Comparison of ENCODE assay signal across 8 cellular contexts in genomic region chr4:86359944-86360478, GRCh38. TPM values are rescaled to one million over a fixed set of nuclear protein-coding genes. Genes with fewer than 3 reads are reported as not detected.
DNase-seq lines count a peak whose midpoint lies in the region; ATAC-seq and TF ChIP-seq lines count a peak whose summit lies in the region.

TSS of gene MAPK10 (minus strand) at chr4:86360053.

- no peaks in the 10 kb centered on the region for H3K36me3 ChIP-seq in muscle layer of duodenum (ENCODE audit: control insufficient read depth in 1 of 2, insufficient read depth in 2 of 2, low read length in 2 of 2)

- peak within 1 kb of the TSS; percentile 75 to 92 for H3K27ac Mint-ChIP-seq in stimulated activated naive CD8-positive, alpha-beta T cell treated with anti-CD3 and anti-CD28 coated beads, Interleukin-15, amount 100 ng/mL, for 72 hours

- H3K27ac ChIP-seq in muscle layer of duodenum (ENCODE audit: low read length) = peak within 1 kb of the TSS; percentile 24

- no peaks in the 10 kb centered on the region for H3K9me3 ChIP-seq in muscle layer of duodenum (ENCODE audit: control insufficient read depth in 1 of 2, low read length in 2 of 2)

- DNase-seq in A172 (ENCODE audit: low spot score) (peak; percentile 4), NCI-H345 treated with DMSO at 0.1 percent for 48 hours (lab: John Stamatoyannopoulos, UW; ENCODE audit: unreplicated experiment) (peak; percentile 51), activated T-cell treated with anti-CD3 and anti-CD28 coated beads for 4 hours (peak; percentile 5), fibroblast of mammary gland (ENCODE audit: low read depth) (peak; percentile 85)
- DNase-seq in stimulated activated naive CD8-positive, alpha-beta T cell treated with anti-CD3 and anti-CD28 coated beads, Interleukin-15, amount 100 ng/mL, for 72 hours = peak; percentile 24 to 61

- peaks cover 13% of the 10 kb centered on the region for H3K4me1 Mint-ChIP-seq in stimulated activated naive CD8-positive, alpha-beta T cell treated with anti-CD3 and anti-CD28 coated beads, Interleukin-15, amount 100 ng/mL, for 72 hours

- peaks cover 21% of the 10 kb centered on the region for H3K27me3 Mint-ChIP-seq in stimulated activated naive CD8-positive, alpha-beta T cell treated with anti-CD3 and anti-CD28 coated beads, Interleukin-15, amount 100 ng/mL, for 72 hours

- H3K4me1 ChIP-seq in muscle layer of duodenum (ENCODE audit: control insufficient read depth in 1 of 2, insufficient read depth in 2 of 2, low read length in 2 of 2) = peaks cover 0 to 9% of the 10 kb centered on the region in 2 donors

- ATAC-seq in GM18867 (IDR thresholded peaks at IDR 0.05; ENCODE audit: unreplicated experiment) (peak; percentile 97), HG03095 (IDR thresholded peaks at IDR 0.05; ENCODE audit: unreplicated experiment) (peak; percentile 97)
- peak; percentile 97 for ATAC-seq in stimulated activated naive CD8-positive, alpha-beta T cell treated with anti-CD3 and anti-CD28 coated beads, Interleukin-15, amount 100 ng/mL, for 72 hours

- H3K27me3 ChIP-seq in muscle layer of duodenum (ENCODE audit: low read depth, low read length) = no peaks in the 10 kb centered on the region

- peak within 1 kb of the TSS; percentile 68 to 73 for H3K4me3 Mint-ChIP-seq in stimulated activated naive CD8-positive, alpha-beta T cell treated with anti-CD3 and anti-CD28 coated beads, Interleukin-15, amount 100 ng/mL, for 72 hours

- TF ChIP-seq CTCF in fibroblast of mammary gland (conservative IDR thresholded peaks at IDR 0.05; ENCODE audit: control insufficient read depth, insufficient read depth, low read depth, low read length) = no peak

- H3K4me3 ChIP-seq in fibroblast of mammary gland (ENCODE audit: control insufficient read depth, low read depth, low read length) (peak within 1 kb of the TSS; percentile 17), muscle layer of duodenum (ENCODE audit: low read depth in 1 of 2, low read length in 2 of 2) (peak within 1 kb of the TSS; percentile 58 to 67)

- H3K9me3 Mint-ChIP-seq in stimulated activated naive CD8-positive, alpha-beta T cell treated with anti-CD3 and anti-CD28 coated beads, Interleukin-15, amount 100 ng/mL, for 72 hours = no peaks in the 10 kb centered on the region

RNA-seq across cellular contexts. Expression of gene MAPK10, which starts in this region (rescaled TPM):
- total RNA-seq in A172 (2014; rRNA removed; shearing (Covaris generic)) = 0.31 TPM in 1 of 2 replicates, not detected in the other

Comparison
In these comparisons a context has a peak if more than half of its experiments do, and no peak if none do; other contexts are left out.
1. Peak in every context shown above with its lines: DNase-seq, ATAC-seq, H3K4me3 ChIP-seq and H3K27ac ChIP-seq.
2. Peak in DNase-seq in A172; RNA of the gene not detected or under 1 TPM.
3. DNase-seq: peak in every context shown above with its lines; median percentile 85 in fibroblast of mammary gland; 51 in NCI-H345 treated with DMSO at 0.1 percent for 48 hours; 42 in stimulated activated naive CD8-positive, alpha-beta T cell treated with anti-CD3 and anti-CD28 coated beads, Interleukin-15, amount 100 ng/mL, for 72 hours; 5 in activated T-cell treated with anti-CD3 and anti-CD28 coated beads for 4 hours; 4 in A172.